8 cellular contexts compared by ENCODE assay signal in the genomic region with DNA sequence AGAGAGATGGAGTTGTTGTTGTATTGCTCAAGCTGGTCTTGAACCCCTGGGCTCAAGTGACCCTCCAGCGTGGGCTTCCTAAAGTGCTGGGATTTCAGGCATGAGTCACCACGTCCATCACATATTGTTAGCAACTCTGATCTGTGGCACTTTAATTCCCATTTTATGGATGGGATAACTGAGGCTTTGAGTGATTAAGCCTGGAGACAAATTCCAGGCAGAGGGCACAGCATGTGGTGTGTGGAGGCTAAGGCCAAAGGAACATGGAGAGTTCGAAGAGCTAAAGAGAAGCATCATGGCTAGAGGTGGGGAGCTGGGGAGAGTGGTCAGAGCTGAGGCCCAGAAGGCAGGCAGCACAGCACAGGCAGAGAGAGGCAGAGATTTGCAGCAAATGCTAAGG.
"Had no signal": no experiment of that assay in that cellular context is flagged by ENCODE, and none has a peak within 500 bp of the region (broad histone marks: within the 10 kb centered on the region; RNA-seq: fewer than 3 reads in every experiment).

No MANE protein-coding gene starts in this region.

- H3K4me3 ChIP-seq: GM12878 had no signal

- ATAC-seq: GM12878 had no signal

- FAIRE-seq: G401.6, GM12878, GM12891, GM12892, GM18507, GM19239 had no signal

- DNase-seq: GDM1, GF-D8 had no signal
